In genomic region chr3:128493221-128494151, GRCh38 we compare ENCODE assay signal across 13 cellular contexts. TPM values are rescaled to one million over a fixed set of nuclear protein-coding genes. Genes with fewer than 3 reads are reported as not detected.
DNase-seq lines count a peak whose midpoint lies in the region; ATAC-seq and TF ChIP-seq lines count a peak whose summit lies in the region.
"Had no signal": no experiment of that assay in that cellular context is flagged by ENCODE, and none has a peak within 500 bp of the region (broad histone marks: within the 10 kb centered on the region; RNA-seq: fewer than 3 reads in every experiment).

No MANE protein-coding gene starts in this region.

- no peak overlapping the region for H3K4me3 Mint-ChIP-seq in activated CD8-positive, alpha-beta memory T cell treated with anti-CD3 and anti-CD28 coated beads, Interleukin-2, amount 10 ng/mL, durations not matched to agents 7 days and 5 days
- peak overlapping the region; percentile 63 for H3K4me3 Mint-ChIP-seq in WTC11
- H3K4me3 Mint-ChIP-seq in stimulated activated naive CD8-positive, alpha-beta T cell treated with anti-CD3 and anti-CD28 coated beads, Interleukin-15, amount 100 ng/mL, for 72 hours, result peak overlapping the region; percentile 30 to 66

- no peak overlapping the region for H3K4me3 ChIP-seq in mesendoderm (ENCODE audit: low read length)

- TF ChIP-seq CTCF in WTC11 (IDR thresholded peaks at IDR 0.05) (no peak), GM13977 (IDR thresholded peaks at IDR 0.05; ENCODE audit: extremely low read depth, insufficient read depth, missing control alignments) (no peak)

- peaks cover 76% of the 10 kb centered on the region for H3K27me3 Mint-ChIP-seq in activated CD8-positive, alpha-beta memory T cell treated with anti-CD3 and anti-CD28 coated beads, Interleukin-2, amount 10 ng/mL, durations not matched to agents 7 days and 5 days
- peaks cover 100% of the 10 kb centered on the region for H3K27me3 Mint-ChIP-seq in WTC11 (ENCODE audit: low read depth)
- peaks cover 91% of the 10 kb centered on the region for H3K27me3 Mint-ChIP-seq in stimulated activated naive CD8-positive, alpha-beta T cell treated with anti-CD3 and anti-CD28 coated beads, Interleukin-15, amount 100 ng/mL, for 72 hours

- no peak overlapping the region for H4K8ac ChIP-seq in mesendoderm (ENCODE audit: low read depth, low read length)

- H3K18ac ChIP-seq in mesendoderm (ENCODE audit: low read length), result no peak overlapping the region

- no peak for ATAC-seq in activated CD8-positive, alpha-beta memory T cell treated with anti-CD3 and anti-CD28 coated beads, Interleukin-2, amount 10 ng/mL, durations not matched to agents 7 days and 5 days
- no peak for ATAC-seq in WTC11
- ATAC-seq in stimulated activated naive CD8-positive, alpha-beta T cell treated with anti-CD3 and anti-CD28 coated beads, Interleukin-15, amount 100 ng/mL, for 72 hours, result no peak

- no peak overlapping the region for H3K9ac ChIP-seq in mesendoderm (ENCODE audit: low read length)

- peaks cover 18% of the 10 kb centered on the region for H3K4me1 ChIP-seq in mesendoderm (ENCODE audit: control insufficient read depth, low read depth, low read length)

- H3K27ac ChIP-seq in mesendoderm (ENCODE audit: low read depth, low read length), result no peak overlapping the region

- WGBS in mesendoderm (ENCODE audit: extremely low coverage, insufficient coverage, low lambda C conversion rate), result no CpG with 5 or more reads among the region's 37 CpGs

- no peak overlapping the region for H3K4ac ChIP-seq in mesendoderm (ENCODE audit: low read depth, low read length)

- H3K36me3 Mint-ChIP-seq in activated CD8-positive, alpha-beta memory T cell treated with anti-CD3 and anti-CD28 coated beads, Interleukin-2, amount 10 ng/mL, durations not matched to agents 7 days and 5 days, result no peaks in the 10 kb centered on the region
- no peaks in the 10 kb centered on the region for H3K36me3 Mint-ChIP-seq in WTC11

- H2AK5ac ChIP-seq in mesendoderm (ENCODE audit: low read length), result no peak overlapping the region

- DNase-seq in activated CD8-positive, alpha-beta memory T cell treated with anti-CD3 and anti-CD28 coated beads for 24 hours, result peak; percentile 55
- no peak for DNase-seq in activated CD8-positive, alpha-beta memory T cell treated with anti-CD3 and anti-CD28 coated beads, Interleukin-2, amount 10 ng/mL, durations not matched to agents 7 days and 5 days
- no peak for DNase-seq in WTC11 (ENCODE audit: low spot score)
- DNase-seq in mesendoderm, result peak; percentile 46
- no peak for DNase-seq in stimulated activated naive CD8-positive, alpha-beta T cell treated with anti-CD3 and anti-CD28 coated beads, Interleukin-15, amount 100 ng/mL, for 72 hours
- no peak for DNase-seq in pons (ENCODE audit: low spot score)
- DNase-seq in stimulated activated CD8-positive, alpha-beta memory T cell treated with anti-CD3 and anti-CD28 coated beads, Interleukin-4, amount 100 ng/mL, for 48 hours, result no peak
- no peak for DNase-seq in GM13977 (ENCODE audit: low spot score)
- DNase-seq: aorta, Karpas-422, NCI-H510A treated with DMSO at 0.1 percent for 48 hours, SHP77 had no signal

- H2BK5ac ChIP-seq in mesendoderm (ENCODE audit: low read length), result no peak overlapping the region

- no peaks in the 10 kb centered on the region for H3K79me1 ChIP-seq in mesendoderm (ENCODE audit: low read length)

- H3K36me3 ChIP-seq in mesendoderm (ENCODE audit: control insufficient read depth, insufficient read depth, low read length), result no peaks in the 10 kb centered on the region

- no peak overlapping the region for H3K27ac Mint-ChIP-seq in activated CD8-positive, alpha-beta memory T cell treated with anti-CD3 and anti-CD28 coated beads, Interleukin-2, amount 10 ng/mL, durations not matched to agents 7 days and 5 days
- no peak overlapping the region for H3K27ac Mint-ChIP-seq in WTC11
- H3K27ac Mint-ChIP-seq in stimulated activated naive CD8-positive, alpha-beta T cell treated with anti-CD3 and anti-CD28 coated beads, Interleukin-15, amount 100 ng/mL, for 72 hours, result no peak overlapping the region

- H3K27me3 ChIP-seq in mesendoderm (ENCODE audit: insufficient read depth, low read length, poor library complexity), result peaks cover 57% of the 10 kb centered on the region

- no peak overlapping the region for H3K4me2 ChIP-seq in mesendoderm (ENCODE audit: low read length)

- H2BK120ac ChIP-seq in mesendoderm (ENCODE audit: low read depth, low read length), result no peak overlapping the region

- H3K9me3 Mint-ChIP-seq in activated CD8-positive, alpha-beta memory T cell treated with anti-CD3 and anti-CD28 coated beads, Interleukin-2, amount 10 ng/mL, durations not matched to agents 7 days and 5 days (ENCODE audit: low read depth), result no peaks in the 10 kb centered on the region
- H3K9me3 Mint-ChIP-seq in WTC11, result no peaks in the 10 kb centered on the region
- no peaks in the 10 kb centered on the region for H3K9me3 Mint-ChIP-seq in stimulated activated naive CD8-positive, alpha-beta T cell treated with anti-CD3 and anti-CD28 coated beads, Interleukin-15, amount 100 ng/mL, for 72 hours

- no peak overlapping the region for H4K5ac ChIP-seq in mesendoderm (ENCODE audit: low read length)

- H3K4me1 Mint-ChIP-seq in activated CD8-positive, alpha-beta memory T cell treated with anti-CD3 and anti-CD28 coated beads, Interleukin-2, amount 10 ng/mL, durations not matched to agents 7 days and 5 days, result peaks cover 20% of the 10 kb centered on the region
- peaks cover 40% of the 10 kb centered on the region for H3K4me1 Mint-ChIP-seq in WTC11
- peaks cover 43% of the 10 kb centered on the region for H3K4me1 Mint-ChIP-seq in stimulated activated naive CD8-positive, alpha-beta T cell treated with anti-CD3 and anti-CD28 coated beads, Interleukin-15, amount 100 ng/mL, for 72 hours

- H3K79me2 ChIP-seq in mesendoderm (ENCODE audit: control insufficient read depth, insufficient read depth, low read length), result no peaks in the 10 kb centered on the region

- H3K56ac ChIP-seq in mesendoderm (ENCODE audit: low read length), result peak overlapping the region; percentile 52

- POLR2A ChIA-PET in WTC11 (lab: Charles Lee), result no interaction called here

- in situ Hi-C loops in GM13977 (cut with MboI; ENCODE audit: low pct_unique_long_range_greater_than_20kb, low sequenced_read_pairs, unreplicated experiment), result loop anchor here (25.0 kb wide), 1 partner anchor 406 kb away; no protein-coding TSS in a partner anchor

- CTCF ChIA-PET in activated CD8-positive, alpha-beta memory T cell treated with anti-CD3 and anti-CD28 coated beads, Interleukin-2, amount 10 ng/mL, durations not matched to agents 7 days and 5 days (lab: Charles Lee), result interaction anchor here (1.4 to 2.7 kb wide), 2 partner anchors 65 to 115 kb away, joined by 3 to 10 read pairs; no protein-coding TSS in a partner anchor
- CTCF ChIA-PET in WTC11 (lab: Charles Lee), result interaction anchor here (0.9 to 1.5 kb wide), 5 partner anchors 9 to 115 kb away, joined by 3 to 6 read pairs (median 4); no protein-coding TSS in a partner anchor

- no peak overlapping the region for H2BK15ac ChIP-seq in mesendoderm (replicated peaks; ENCODE audit: low read depth)

- peak overlapping the region; percentile 59 for H3K23ac ChIP-seq in mesendoderm (ENCODE audit: low read length)

TF ChIP-seq in WTC11, 78 proteins besides CTCF, POLR2A, EP300 and RAD21:
- no peak for TF ChIP-seq ZSCAN18 (CRISPR knock-in tag; IDR thresholded peaks at IDR 0.05)
TF ChIP-seq in WTC11: peak in this region for 0.

RNA-seq across cellular contexts. Expression of gene GATA2, which starts 0.5 kb away (rescaled TPM):
- total RNA-seq in activated CD8-positive, alpha-beta memory T cell treated with anti-CD3 and anti-CD28 coated beads, Interleukin-2, amount 10 ng/mL, durations not matched to agents 7 days and 5 days, result under 1 TPM in 1 of 2 experiments, not detected in 1; 0.28 TPM
- 1.3 to 1.6 TPM (median 1.5 TPM) in 3 replicates for total RNA-seq in WTC11 (2021)
- 0.80 TPM for polyA plus RNA-seq in mesendoderm (2013, experiment 1 of 2)
- 0.69 TPM for polyA plus RNA-seq in mesendoderm (2013, experiment 2 of 2)

RNA-seq across cellular contexts. Expression of gene DNAJB8, which starts 26.8 kb away (rescaled TPM):
- not detected for total RNA-seq in activated CD8-positive, alpha-beta memory T cell treated with anti-CD3 and anti-CD28 coated beads, Interleukin-2, amount 10 ng/mL, durations not matched to agents 7 days and 5 days
- not detected in 3 replicates for total RNA-seq in WTC11 (2021)
- not detected for polyA plus RNA-seq in mesendoderm (2013, experiment 1 of 2)
- polyA plus RNA-seq in mesendoderm (2013, experiment 2 of 2), result not detected
- total RNA-seq: aorta, kidney epithelial cell had no signal
- polyA plus RNA-seq: aorta had no signal

Comparison
In these comparisons a context has a peak if more than half of its experiments do, and no peak if none do; other contexts are left out.
1. DNase-seq: peak in activated CD8-positive, alpha-beta memory T cell treated with anti-CD3 and anti-CD28 coated beads for 24 hours (single experiment) and mesendoderm (single experiment); none in activated CD8-positive, alpha-beta memory T cell treated with anti-CD3 and anti-CD28 coated beads, Interleukin-2, amount 10 ng/mL, durations not matched to agents 7 days and 5 days (single experiment), WTC11 (single experiment), stimulated activated naive CD8-positive, alpha-beta T cell treated with anti-CD3 and anti-CD28 coated beads, Interleukin-15, amount 100 ng/mL, for 72 hours (0 of 2), pons (single experiment), stimulated activated CD8-positive, alpha-beta memory T cell treated with anti-CD3 and anti-CD28 coated beads, Interleukin-4, amount 100 ng/mL, for 48 hours (single experiment) and GM13977 (single experiment).